1 cellular context compared by ENCODE assay signal in genomic region chr15:60000113-60000823, GRCh38.
A peak's percentile ranks its signal among the peaks of the same experiment; 100 is the strongest.
TF ChIP-seq lines count a peak whose summit lies in the region.

No MANE protein-coding gene starts in this region.

TF ChIP-seq in GM23338, 12 proteins besides CTCF, POLR2A, EP300 and RAD21 (continued from another document):
- TF ChIP-seq ETS1 (IDR thresholded peaks at IDR 0.05) (no peak), EZH2 (IDR thresholded peaks at IDR 0.05; ENCODE audit: low read depth, unreplicated experiment) (peak; percentile 45), POLR2AphosphoS5 (IDR thresholded peaks at IDR 0.05; ENCODE audit: low read depth) (no peak)
